ENCODE assay signal across 1 cellular context in genomic region chr1:32635508-32636277, GRCh38.
TF ChIP-seq lines count a peak whose summit lies in the region.

No MANE protein-coding gene starts in this region.

TF ChIP-seq in H1, 55 proteins besides CTCF, POLR2A, EP300 and RAD21:
- TF ChIP-seq SIN3A (conservative IDR thresholded peaks at IDR 0.05 in 1 of 2, IDR thresholded peaks at IDR 0.05 in 1 of 2; ENCODE audit: low read depth in 1 of 2, low read length in 2 of 2): no peak
- no peak for TF ChIP-seq SIX5 (IDR thresholded peaks at IDR 0.05; ENCODE audit: low read depth, low read length)
- no peak for TF ChIP-seq POLR2AphosphoS5 (IDR thresholded peaks at IDR 0.05; ENCODE audit: low read depth, low read length)
- no peak for TF ChIP-seq CEBPB (IDR thresholded peaks at IDR 0.05; ENCODE audit: low read depth, low read length)
- TF ChIP-seq YY1 (IDR thresholded peaks at IDR 0.05; ENCODE audit: low read depth, low read length): no peak
- TF ChIP-seq CHD2 (IDR thresholded peaks at IDR 0.05; ENCODE audit: low read length): no peak
- no peak for TF ChIP-seq MAX (IDR thresholded peaks at IDR 0.05)
- TF ChIP-seq CHD7 (IDR thresholded peaks at IDR 0.05; ENCODE audit: insufficient replicate concordance, low read length): no peak
- TF ChIP-seq MAFK (IDR thresholded peaks at IDR 0.05; ENCODE audit: low read depth, low read length): no peak
- TF ChIP-seq RNF2 (IDR thresholded peaks at IDR 0.05; ENCODE audit: borderline replicate concordance, low read depth, low read length, missing control alignments, poor library complexity, severe bottlenecking): no peak
- no peak for TF ChIP-seq USF2 (IDR thresholded peaks at IDR 0.05; ENCODE audit: low read length)
- no peak for TF ChIP-seq RXRA (IDR thresholded peaks at IDR 0.05; ENCODE audit: insufficient read depth, low read depth, low read length)
- TF ChIP-seq EGR1 (IDR thresholded peaks at IDR 0.05; ENCODE audit: borderline replicate concordance, low read depth, low read length): no peak
TF ChIP-seq in H1: peak in this region for 0.
